ENCODE assay signal across 14 cellular contexts in genomic region chr12:49540229-49541139, GRCh38. TPM values are rescaled to one million over a fixed set of nuclear protein-coding genes. Genes with fewer than 3 reads are reported as not detected.
DNase-seq lines count a peak whose midpoint lies in the region; ATAC-seq and TF ChIP-seq lines count a peak whose summit lies in the region.
"Had no signal": no experiment of that assay in that cellular context is flagged by ENCODE, and none has a peak within 500 bp of the region (broad histone marks: within the 10 kb centered on the region; RNA-seq: fewer than 3 reads in every experiment).

No MANE protein-coding gene starts in this region.

- no peak overlapping the region for H3K27ac Mint-ChIP-seq in natural killer cell treated with Interleukin-12 subunit alpha and Interleukin-12 subunit beta and Interleukin-15 and Interleukin-18, amount 100 ng/mL, for 72 hours

- H3K9me3 ChIP-seq in HCT116 (ENCODE audit: control insufficient read depth in 1 of 2, insufficient read depth in 1 of 2, low read depth in 1 of 2, low read length in 2 of 2) (no peaks in the 10 kb centered on the region), breast epithelium (no peaks in the 10 kb centered on the region)
- H3K9me3 ChIP-seq: tibial artery had no signal

- no peaks in the 10 kb centered on the region for H3K9me2 ChIP-seq in HCT116 (ENCODE audit: insufficient read depth)

- no peaks in the 10 kb centered on the region for H3K9me3 Mint-ChIP-seq in natural killer cell treated with Interleukin-12 subunit alpha and Interleukin-12 subunit beta and Interleukin-15 and Interleukin-18, amount 100 ng/mL, for 72 hours

- no peak for ATAC-seq in HCT116
- no peak for ATAC-seq in natural killer cell treated with Interleukin-12 subunit alpha and Interleukin-12 subunit beta and Interleukin-15 and Interleukin-18, amount 100 ng/mL, for 72 hours

- intact Hi-C loops in HCT116 (cut with micrococcal nuclease) = no loop called here
- intact Hi-C loops in breast epithelium (cut with DNase I; ENCODE audit: low total_unique reads) = no loop called here

- DNase-seq in DMS79 treated with DMSO at 0.1 percent for 48 hours (lab: John Stamatoyannopoulos, UW) = peak; percentile 13
- no peak for DNase-seq in DMS79 (lab: John Stamatoyannopoulos, UW)
- DNase-seq in HCT116 (ENCODE audit: low read depth, low spot score) = no peak
- peak in 1 of 2 donors; percentile 55 for DNase-seq in breast epithelium (ENCODE audit: low spot score in 2 of 2)
- DNase-seq in natural killer cell treated with Interleukin-12 subunit alpha and Interleukin-12 subunit beta and Interleukin-15 and Interleukin-18, amount 100 ng/mL, for 72 hours (ENCODE audit: low spot score) = no peak
- DNase-seq in Kasumi-1 (lab: John Stamatoyannopoulos, UW) = no peak
- DNase-seq in OCI-M2 (lab: John Stamatoyannopoulos, UW; ENCODE audit: unreplicated experiment) = no peak
- no peak for DNase-seq in amniotic stem cell (lab: John Stamatoyannopoulos, UW)
- DNase-seq: 8988T; activated CD8-positive, alpha-beta memory T cell treated with anti-CD3 and anti-CD28 coated beads, Interleukin-2, amount 50 U/mL, for 48 hours; cortex of kidney; NCI-H226; stimulated activated CD4-positive, alpha-beta T cell treated with anti-CD3 and anti-CD28 coated beads, Interleukin-4, amount 100 ng/mL, for 24 hours had no signal

- H3K79me2 ChIP-seq in HCT116 (ENCODE audit: insufficient read depth, low read length) = peaks cover 16% of the 10 kb centered on the region

- no peak for TF ChIP-seq CTCF in HCT116 (IDR thresholded peaks at IDR 0.05 in 2 of 3, conservative IDR thresholded peaks at IDR 0.05 in 1 of 3; ENCODE audit: borderline replicate concordance in 1 of 3, insufficient read depth in 1 of 3, low read depth in 2 of 3, low read length in 2 of 3)
- TF ChIP-seq CTCF in breast epithelium (IDR thresholded peaks at IDR 0.05) = no peak

- peak overlapping the region; percentile 52 for H3K4me3 Mint-ChIP-seq in natural killer cell treated with Interleukin-12 subunit alpha and Interleukin-12 subunit beta and Interleukin-15 and Interleukin-18, amount 100 ng/mL, for 72 hours

- H3K4me1 ChIP-seq in HCT116 (ENCODE audit: control insufficient read depth in 1 of 2, insufficient read depth in 2 of 2, low read length in 2 of 2) = peaks cover 38 to 48% of the 10 kb centered on the region in 2 experiments
- peaks cover 0 to 11% of the 10 kb centered on the region in 2 donors for H3K4me1 ChIP-seq in breast epithelium

- RAD21 ChIA-PET in HCT116 (lab: Charles Lee; ENCODE audit: low non-redundant PET in 1 of 2, low total read pairs in 2 of 2, uncharacterized antibody in 2 of 2, unreplicated experiment in 2 of 2) = no interaction called here

- peak overlapping the region; percentile 88 for H3K9ac ChIP-seq in HCT116 (ENCODE audit: low read length)

- no peaks in the 10 kb centered on the region for H3K36me3 Mint-ChIP-seq in natural killer cell treated with Interleukin-12 subunit alpha and Interleukin-12 subunit beta and Interleukin-15 and Interleukin-18, amount 100 ng/mL, for 72 hours

- H3K27me3 ChIP-seq in HCT116 (ENCODE audit: insufficient read depth, low read length) = no peaks in the 10 kb centered on the region
- peaks cover 2 to 12% of the 10 kb centered on the region in 2 donors for H3K27me3 ChIP-seq in breast epithelium

- no peaks in the 10 kb centered on the region for H4K20me1 ChIP-seq in HCT116 (ENCODE audit: insufficient read depth)

- CTCF ChIA-PET in HCT116 (lab: Charles Lee) = no interaction called here

- POLR2A ChIA-PET in HCT116 (lab: Charles Lee) = interaction anchor here (0.5 kb wide), 1 partner anchor 173 kb away, joined by 3 read pairs; the partner anchor contains the start of gene SPATS2

- H3K4me2 ChIP-seq in HCT116 (ENCODE audit: low read length) = peak overlapping the region; percentile 100

- H3K27ac ChIP-seq in HCT116 (ENCODE audit: low read depth, low read length) = peak overlapping the region; percentile 83; the same call in 1 of the 2 replicates
- peak overlapping the region; percentile 38 to 45 for H3K27ac ChIP-seq in breast epithelium
- H3K27ac ChIP-seq: tibial artery had no signal

- no TSS peak for BruUV-seq in HCT116 (replicated peaks; lab: Mats Ljungman, UMichigan)

- H3K36me3 ChIP-seq in HCT116 (ENCODE audit: control insufficient read depth in 1 of 2, insufficient read depth in 2 of 2, low read length in 2 of 2) (peaks cover 0 to 7% of the 10 kb centered on the region in 2 experiments; a peak in 2 of 4 replicates), breast epithelium (no peaks in the 10 kb centered on the region)
- H3K36me3 ChIP-seq: tibial artery had no signal

- H3K4me3 ChIP-seq in HCT116 (replicated peaks in 1 of 2; ENCODE audit: low read depth in 1 of 2, low read length in 2 of 2) (peak overlapping the region; percentile 87 to 89), breast epithelium (no peak overlapping the region)
- H3K4me3 ChIP-seq: tibial artery had no signal

- no peak for TF ChIP-seq RAD21 in HCT116 (IDR thresholded peaks at IDR 0.05; ENCODE audit: low read depth)

- TF ChIP-seq POLR2A in HCT116 (IDR thresholded peaks at IDR 0.05; ENCODE audit: borderline replicate concordance, extremely low read depth, insufficient read depth, insufficient read length) = no peak
- TF ChIP-seq POLR2A in breast epithelium (IDR thresholded peaks at IDR 0.05) = no peak

- peaks cover 0 to 11% of the 10 kb centered on the region in 2 donors for H3K4me1 Mint-ChIP-seq in natural killer cell treated with Interleukin-12 subunit alpha and Interleukin-12 subunit beta and Interleukin-15 and Interleukin-18, amount 100 ng/mL, for 72 hours (ENCODE audit: low read depth in 2 of 2)

- no peak overlapping the region for H2AFZ ChIP-seq in HCT116 (ENCODE audit: low read depth, low read length, poor library complexity, severe bottlenecking)

- H3K27me3 Mint-ChIP-seq in natural killer cell treated with Interleukin-12 subunit alpha and Interleukin-12 subunit beta and Interleukin-15 and Interleukin-18, amount 100 ng/mL, for 72 hours = peaks cover 23 to 29% of the 10 kb centered on the region in 2 donors

TF ChIP-seq in HCT116, 20 proteins besides CTCF, POLR2A, EP300 and RAD21 (continues in another document):
- TF ChIP-seq SRF (IDR thresholded peaks at IDR 0.05; ENCODE audit: low read depth) = no peak
- TF ChIP-seq CEBPB (IDR thresholded peaks at IDR 0.05; ENCODE audit: low read depth) = no peak
- TF ChIP-seq MAX (IDR thresholded peaks at IDR 0.05) = no peak
- TF ChIP-seq POLR2AphosphoS5 (IDR thresholded peaks at IDR 0.05; ENCODE audit: low read depth, low read length) = no peak
- no peak for TF ChIP-seq ZBTB33 (IDR thresholded peaks at IDR 0.05; ENCODE audit: extremely low read depth, insufficient replicate concordance, low read length)
- TF ChIP-seq TCF7L2 (IDR thresholded peaks at IDR 0.05; ENCODE audit: borderline replicate concordance, extremely low read depth, insufficient read depth, insufficient read length) = no peak
- TF ChIP-seq ZNF274 (IDR thresholded peaks at IDR 0.05; ENCODE audit: low read depth, low read length) = no peak
- TF ChIP-seq YY1 (IDR thresholded peaks at IDR 0.05; ENCODE audit: extremely low read depth, insufficient replicate concordance, low read depth, low read length) = no peak
- no peak for TF ChIP-seq ATF3 (IDR thresholded peaks at IDR 0.05)
- TF ChIP-seq CBX3 (IDR thresholded peaks at IDR 0.05; ENCODE audit: low read depth) = no peak
- TF ChIP-seq FOSL1 (IDR thresholded peaks at IDR 0.05; ENCODE audit: low read depth) = no peak
- TF ChIP-seq EGR1 (IDR thresholded peaks at IDR 0.05; ENCODE audit: low read depth) = no peak
- TF ChIP-seq SIN3A (IDR thresholded peaks at IDR 0.05; ENCODE audit: low read depth) = no peak
- no peak for TF ChIP-seq JUND (IDR thresholded peaks at IDR 0.05)

RNA-seq across cellular contexts. Expression of gene KCNH3, which starts 1.7 kb away (rescaled TPM):
- total RNA-seq in HCT116 (2021; ENCODE audit: unreplicated experiment) (35.3 TPM), breast epithelium (1 to 10 TPM in 1 of 3 donors, under 1 TPM in 1, not detected in 1; 0.66 to 1.3 TPM)
- polyA plus RNA-seq in HCT116 (2012) = 20.4 and 22.5 TPM in 2 replicates
- total RNA-seq in natural killer cell treated with Interleukin-12 subunit alpha and Interleukin-12 subunit beta and Interleukin-15 and Interleukin-18, amount 100 ng/mL, for 72 hours = under 1 TPM; 0.50 to 0.70 TPM

RNA-seq across cellular contexts. Expression of gene MCRS1, which starts 27.5 kb away (rescaled TPM):
- total RNA-seq in HCT116 (2021; ENCODE audit: unreplicated experiment) (91.9 TPM), breast epithelium (10 to 100 TPM; 37.6 to 52.4 (median 52.1) TPM)
- polyA plus RNA-seq in HCT116 (2012) = 72.1 and 82.4 TPM in 2 replicates
- total RNA-seq in natural killer cell treated with Interleukin-12 subunit alpha and Interleukin-12 subunit beta and Interleukin-15 and Interleukin-18, amount 100 ng/mL, for 72 hours = 10 to 100 TPM; 64.9 to 89.8 TPM

Comparison
In these comparisons a context has a peak if more than half of its experiments do, and no peak if none do; other contexts are left out.
1. H3K4me3 ChIP-seq: peak in HCT116 (2 of 2); none in breast epithelium (0 of 3).
2. RNA of gene KCNH3, which starts 1.7 kb away (total RNA-seq): 35.3 TPM in HCT116 (single experiment); 0.50 to 0.70 TPM in natural killer cell treated with Interleukin-12 subunit alpha and Interleukin-12 subunit beta and Interleukin-15 and Interleukin-18, amount 100 ng/mL, for 72 hours and 0.66 to 1.3 TPM in breast epithelium; every median in the first group is over 10 times any median in the second.